13 cellular contexts compared by ENCODE assay signal in genomic region chr7:91434821-91435220, GRCh38.
"Had no signal": no experiment of that assay in that cellular context is flagged by ENCODE, and none has a peak within 500 bp of the region (broad histone marks: within the 10 kb centered on the region; RNA-seq: fewer than 3 reads in every experiment).

No MANE protein-coding gene starts in this region.

- ATAC-seq: left lobe of liver; naive thymus-derived CD4-positive, alpha-beta T cell; pancreas; stimulated activated memory B cell treated with anti-CD40 and anti-IgM and Interleukin-4, amounts not matched to agents 10 μg/mL and 1 μg/mL and 100 μg/mL, for 72 hours; T-helper 17 cell; WTC11 had no signal

- DNase-seq: activated CD4-positive, alpha-beta T cell treated with anti-CD3 and anti-CD28 coated beads, Interleukin-2, amount 10 ng/mL, durations not matched to agents 7 days and 5 days; activated gamma-delta T cell treated with Interleukin-2 at 50 U/mL for 16 hours; brain microvascular endothelial cell; dermis blood vessel endothelial cell; endodermal cell; naive thymus-derived CD4-positive, alpha-beta T cell; pancreas; stimulated activated CD4-positive, alpha-beta T cell treated with anti-CD3 and anti-CD28 coated beads, Interleukin-2, amount 100 ng/mL, for 48 hours; T-helper 17 cell; uterus had no signal
